In the genomic region with DNA sequence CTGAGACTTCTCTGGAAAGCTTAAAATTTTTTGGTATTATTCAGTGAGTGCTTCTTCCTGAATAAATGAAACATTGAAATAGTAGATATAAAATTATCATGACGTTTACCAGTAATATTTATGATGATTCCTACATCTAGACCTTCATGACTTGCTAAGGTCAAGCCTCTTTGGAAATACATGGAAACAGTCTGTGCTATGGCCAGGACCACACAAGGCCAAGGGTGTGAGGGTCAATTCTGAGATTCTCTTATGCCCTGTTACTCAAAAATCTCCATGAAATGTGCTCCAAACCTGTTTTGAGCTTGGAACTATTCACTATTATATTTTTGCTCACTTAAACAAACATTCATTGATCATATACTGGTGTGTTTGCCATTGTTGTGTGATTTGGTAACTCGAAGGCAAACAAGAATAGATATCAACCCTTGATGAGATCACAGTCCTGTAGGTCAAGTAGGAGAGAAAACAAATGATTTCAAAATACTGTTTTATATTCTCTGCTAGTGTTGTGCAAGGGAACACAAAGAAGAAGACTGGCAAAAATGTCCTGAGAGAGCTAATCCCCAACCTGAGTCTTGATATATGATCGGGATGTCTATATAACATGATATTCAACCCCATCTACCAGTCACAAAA, we compare ENCODE assay signal across 13 cellular contexts.
DNase-seq lines count a peak whose midpoint lies in the region; ATAC-seq, FAIRE-seq and TF ChIP-seq lines count a peak whose summit lies in the region.
"Had no signal": no experiment of that assay in that cellular context is flagged by ENCODE, and none has a peak within 500 bp of the region (broad histone marks: within the 10 kb centered on the region; RNA-seq: fewer than 3 reads in every experiment).

No MANE protein-coding gene starts in this region.

- H3K4me3 ChIP-seq in HepG2 (replicated peaks in 1 of 3; ENCODE audit: insufficient read depth in 1 of 3, low read depth in 2 of 3, low read length in 3 of 3), result no peak overlapping the region

- no peaks in the 10 kb centered on the region for H3K36me3 ChIP-seq in HepG2 (replicated peaks in 1 of 2; ENCODE audit: control insufficient read depth in 1 of 2, insufficient read depth in 2 of 2, low read length in 2 of 2)

- no peak overlapping the region for H3K9ac ChIP-seq in HepG2 (ENCODE audit: insufficient read depth, low read depth, low read length)

- BruUV-seq in HepG2 (replicated peaks; lab: Mats Ljungman, UMichigan), result no TSS peak

- WGBS in HepG2 (ENCODE audit: low lambda C conversion rate), result 0% methylated on average over 3 of the region's 3 CpGs

- H3K79me2 ChIP-seq in HepG2 (ENCODE audit: insufficient read depth, low read length), result no peaks in the 10 kb centered on the region

- CTCF ChIA-PET in HepG2 (lab: Yijun Ruan, JAX; ENCODE audit: low intra/inter-chr PET ratio, low total read pairs), result no interaction called here

- in situ Hi-C loops in HepG2 (cut with HindIII; ENCODE audit: extremely low pct_ligation_motif_present, low pct_unique_long_range_greater_than_20kb), result no loop called here

- FAIRE-seq in HepG2 (lab: Jason Lieb, UNC), result no peak
- FAIRE-seq: A204.1 had no signal

- intact Hi-C loops in HepG2 (cut with micrococcal nuclease; ENCODE audit: unreplicated experiment), result no loop called here

- ATAC-seq in HepG2, result peak; percentile 69
- ATAC-seq in HG02973 (IDR thresholded peaks at IDR 0.05; ENCODE audit: unreplicated experiment), result no peak

- peak; percentile 60 for DNase-seq in DMS153 (lab: John Stamatoyannopoulos, UW)
- peak; percentile 90 for DNase-seq in DMS53 (lab: John Stamatoyannopoulos, UW)
- DNase-seq in NCI-H748 (lab: John Stamatoyannopoulos, UW; ENCODE audit: unreplicated experiment), result peak; percentile 68
- peak; percentile 47 for DNase-seq in HepG2 (ENCODE audit: low spot score)
- DNase-seq in NCI-H146 treated with DMSO at 0.1 percent for 48 hours (lab: John Stamatoyannopoulos, UW; ENCODE audit: unreplicated experiment), result no peak
- DNase-seq in erythroblast (lab: John Stamatoyannopoulos, UW), result no peak
- DNase-seq: C1 segment of cervical spinal cord; Calu3; CD4-positive, alpha-beta T cell; DMS 273 treated with DMSO at 0.1 percent for 48 hours; GF-D8 had no signal

- 0 out of 4 replicates have a peak, but pooled peaks of 1 of the 2 experiments have one; percentile 15 for TF ChIP-seq EP300 in HepG2 (IDR thresholded peaks at IDR 0.05; ENCODE audit: low read depth in 2 of 2, low read length in 2 of 2)
- no peak for TF ChIP-seq EP300 in HepG2 (CRISPR knock-in tag; IDR thresholded peaks at IDR 0.05; ENCODE audit: borderline replicate concordance)

- H3K4me1 ChIP-seq in HepG2 (ENCODE audit: insufficient read depth, low read length), result peaks cover 6% of the 10 kb centered on the region; the same call in 1 of the 2 replicates

- no peaks in the 10 kb centered on the region for H4K20me1 ChIP-seq in HepG2 (ENCODE audit: insufficient read depth, low read length)

- peaks cover 30% of the 10 kb centered on the region; the same call in 1 of the 2 replicates for H3K9me3 ChIP-seq in HepG2 (ENCODE audit: low read length)

- TF ChIP-seq RAD21 in HepG2 (CRISPR knock-in tag; IDR thresholded peaks at IDR 0.05), result no peak

- no peak overlapping the region for H3K4me2 ChIP-seq in HepG2 (ENCODE audit: low read depth, low read length)

- no peak for TF ChIP-seq CTCF in HepG2 (CRISPR knock-in tag; IDR thresholded peaks at IDR 0.05)

- H3K27me3 ChIP-seq in HepG2 (ENCODE audit: control insufficient read depth in 1 of 2, insufficient read depth in 2 of 2, low read length in 2 of 2), result no peaks in the 10 kb centered on the region

- no peak overlapping the region for H3K27ac ChIP-seq in HepG2 (ENCODE audit: extremely low read length, insufficient read depth, low read length)

- TF ChIP-seq POLR2A in HepG2 (IDR thresholded peaks at IDR 0.05; ENCODE audit: insufficient read depth in 1 of 2, low read depth in 2 of 2, low read length in 2 of 2) (no peak), erythroblast (IDR thresholded peaks at IDR 0.05; ENCODE audit: low read length) (no peak)

- POLR2A ChIA-PET in HepG2 (lab: Yijun Ruan, JAX), result no interaction called here

- H2AFZ ChIP-seq in HepG2 (ENCODE audit: low read length), result no peak overlapping the region

TF ChIP-seq in HepG2, 621 proteins besides CTCF, POLR2A, EP300 and RAD21:
- TF ChIP-seq, protein P1, sequence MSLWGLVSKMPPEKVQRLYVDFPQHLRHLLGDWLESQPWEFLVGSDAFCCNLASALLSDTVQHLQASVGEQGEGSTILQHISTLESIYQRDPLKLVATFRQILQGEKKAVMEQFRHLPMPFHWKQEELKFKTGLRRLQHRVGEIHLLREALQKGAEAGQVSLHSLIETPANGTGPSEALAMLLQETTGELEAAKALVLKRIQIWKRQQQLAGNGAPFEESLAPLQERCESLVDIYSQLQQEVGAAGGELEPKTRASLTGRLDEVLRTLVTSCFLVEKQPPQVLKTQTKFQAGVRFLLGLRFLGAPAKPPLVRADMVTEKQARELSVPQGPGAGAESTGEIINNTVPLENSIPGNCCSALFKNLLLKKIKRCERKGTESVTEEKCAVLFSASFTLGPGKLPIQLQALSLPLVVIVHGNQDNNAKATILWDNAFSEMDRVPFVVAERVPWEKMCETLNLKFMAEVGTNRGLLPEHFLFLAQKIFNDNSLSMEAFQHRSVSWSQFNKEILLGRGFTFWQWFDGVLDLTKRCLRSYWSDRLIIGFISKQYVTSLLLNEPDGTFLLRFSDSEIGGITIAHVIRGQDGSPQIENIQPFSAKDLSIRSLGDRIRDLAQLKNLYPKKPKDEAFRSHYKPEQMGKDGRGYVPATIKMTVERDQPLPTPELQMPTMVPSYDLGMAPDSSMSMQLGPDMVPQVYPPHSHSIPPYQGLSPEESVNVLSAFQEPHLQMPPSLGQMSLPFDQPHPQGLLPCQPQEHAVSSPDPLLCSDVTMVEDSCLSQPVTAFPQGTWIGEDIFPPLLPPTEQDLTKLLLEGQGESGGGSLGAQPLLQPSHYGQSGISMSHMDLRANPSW (CRISPR knock-in tag; IDR thresholded peaks at IDR 0.05; ENCODE audit: borderline replicate concordance), result no peak
- peak; percentile 13; the same call in 1 of the 2 replicates for TF ChIP-seq SOX5 (CRISPR knock-in tag; IDR thresholded peaks at IDR 0.05; ENCODE audit: borderline replicate concordance)
- TF ChIP-seq MAFF (IDR thresholded peaks at IDR 0.05; ENCODE audit: low read depth, low read length), result no peak
- no peak for TF ChIP-seq TCF7L2 (IDR thresholded peaks at IDR 0.05; ENCODE audit: low read depth, low read length)
- TF ChIP-seq, protein P2, sequence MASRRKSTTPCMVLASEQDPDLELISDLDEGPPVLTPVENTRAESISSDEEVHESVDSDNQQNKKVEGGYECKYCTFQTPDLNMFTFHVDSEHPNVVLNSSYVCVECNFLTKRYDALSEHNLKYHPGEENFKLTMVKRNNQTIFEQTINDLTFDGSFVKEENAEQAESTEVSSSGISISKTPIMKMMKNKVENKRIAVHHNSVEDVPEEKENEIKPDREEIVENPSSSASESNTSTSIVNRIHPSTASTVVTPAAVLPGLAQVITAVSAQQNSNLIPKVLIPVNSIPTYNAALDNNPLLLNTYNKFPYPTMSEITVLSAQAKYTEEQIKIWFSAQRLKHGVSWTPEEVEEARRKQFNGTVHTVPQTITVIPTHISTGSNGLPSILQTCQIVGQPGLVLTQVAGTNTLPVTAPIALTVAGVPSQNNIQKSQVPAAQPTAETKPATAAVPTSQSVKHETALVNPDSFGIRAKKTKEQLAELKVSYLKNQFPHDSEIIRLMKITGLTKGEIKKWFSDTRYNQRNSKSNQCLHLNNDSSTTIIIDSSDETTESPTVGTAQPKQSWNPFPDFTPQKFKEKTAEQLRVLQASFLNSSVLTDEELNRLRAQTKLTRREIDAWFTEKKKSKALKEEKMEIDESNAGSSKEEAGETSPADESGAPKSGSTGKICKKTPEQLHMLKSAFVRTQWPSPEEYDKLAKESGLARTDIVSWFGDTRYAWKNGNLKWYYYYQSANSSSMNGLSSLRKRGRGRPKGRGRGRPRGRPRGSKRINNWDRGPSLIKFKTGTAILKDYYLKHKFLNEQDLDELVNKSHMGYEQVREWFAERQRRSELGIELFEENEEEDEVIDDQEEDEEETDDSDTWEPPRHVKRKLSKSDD (CRISPR knock-in tag; IDR thresholded peaks at IDR 0.05; ENCODE audit: low read depth), result no peak
- TF ChIP-seq ZNF546 (CRISPR knock-in tag; conservative IDR thresholded peaks at IDR 0.05), result no peak
- TF ChIP-seq FOXP1 (IDR thresholded peaks at IDR 0.05), result no peak
- TF ChIP-seq FOXP1 (CRISPR knock-in tag; IDR thresholded peaks at IDR 0.05), result peak; percentile 41
- no peak for TF ChIP-seq SOX13 (IDR thresholded peaks at IDR 0.05)
- peak in 1 of 2 experiments; percentile 59; a peak in 2 of 4 replicates for TF ChIP-seq SOX13 (CRISPR knock-in tag; conservative IDR thresholded peaks at IDR 0.05 in 1 of 2, IDR thresholded peaks at IDR 0.05 in 1 of 2)
- TF ChIP-seq SAP130 (CRISPR knock-in tag; IDR thresholded peaks at IDR 0.05; ENCODE audit: low read depth), result no peak
- no peak for TF ChIP-seq NCOR1 (IDR thresholded peaks at IDR 0.05; ENCODE audit: borderline replicate concordance, low read length)
- no peak for TF ChIP-seq ZFP36L1 (CRISPR knock-in tag; IDR thresholded peaks at IDR 0.05)
- TF ChIP-seq ZMYM2 (CRISPR knock-in tag; IDR thresholded peaks at IDR 0.05), result no peak
- no peak for TF ChIP-seq ZNF746 (CRISPR knock-in tag; IDR thresholded peaks at IDR 0.05)
- no peak for TF ChIP-seq HES4 (CRISPR knock-in tag; IDR thresholded peaks at IDR 0.05; ENCODE audit: borderline replicate concordance)
- TF ChIP-seq SOX6 (IDR thresholded peaks at IDR 0.05), result no peak
- TF ChIP-seq SOX6 (CRISPR knock-in tag; IDR thresholded peaks at IDR 0.05), result peak; percentile 42; the same call in 1 of the 2 replicates
- no peak for TF ChIP-seq ARNT2 (CRISPR knock-in tag; IDR thresholded peaks at IDR 0.05; ENCODE audit: low read depth)
- no peak for TF ChIP-seq GTF3A (CRISPR knock-in tag; conservative IDR thresholded peaks at IDR 0.05)

Comparison
In these comparisons a context has a peak if more than half of its experiments do, and no peak if none do; other contexts are left out.
1. DNase-seq: peak in DMS153 (single experiment), DMS53 (single experiment), NCI-H748 (single experiment) and HepG2 (single experiment); none in NCI-H146 treated with DMSO at 0.1 percent for 48 hours (single experiment) and erythroblast (0 of 2).